Comparison of ENCODE assay signal across 15 cellular contexts in genomic region chr5:509632-510185, GRCh38. TPM values are rescaled to one million over a fixed set of nuclear protein-coding genes. Genes with fewer than 3 reads are reported as not detected.
A peak's percentile ranks its signal among the peaks of the same experiment; 100 is the strongest.
DNase-seq lines count a peak whose midpoint lies in the region; ATAC-seq and TF ChIP-seq lines count a peak whose summit lies in the region.
"Had no signal": no experiment of that assay in that cellular context is flagged by ENCODE, and none has a peak within 500 bp of the region (broad histone marks: within the 10 kb centered on the region; RNA-seq: fewer than 3 reads in every experiment).

No MANE protein-coding gene starts in this region.

- ATAC-seq in RWPE2 (ENCODE audit: low read depth) (0 out of 3 replicates have a peak, but pooled peaks have one; percentile 9), HG03439 (IDR thresholded peaks at IDR 0.05; ENCODE audit: unreplicated experiment) (no peak), HG02623 (IDR thresholded peaks at IDR 0.05; ENCODE audit: unreplicated experiment) (no peak)
- ATAC-seq: GM23338 had no signal

- H3K4me1 ChIP-seq in BLaER1 treated with 17β-estradiol and CSF1 and Interleukin-3, amounts not matched to agents 10 nM and 100 nM, result peaks cover 15 to 28% (median 23%) of the 10 kb centered on the region in 10 experiments
- H3K4me1 ChIP-seq in RWPE2 (ENCODE audit: insufficient read depth, poor library complexity, severe bottlenecking), result no peaks in the 10 kb centered on the region

- H3K27ac ChIP-seq in BLaER1 treated with 17β-estradiol and CSF1 and Interleukin-3, amounts not matched to agents 10 nM and 100 nM, result no peak overlapping the region
- H3K27ac ChIP-seq in RWPE2 (ENCODE audit: poor library complexity, severe bottlenecking), result no peak overlapping the region

- no peak for TF ChIP-seq CTCF in RWPE2 (IDR thresholded peaks at IDR 0.05; ENCODE audit: poor library complexity, severe bottlenecking)

- peaks cover 0 to 36% (median 0%) of the 10 kb centered on the region in 11 experiments; a peak in 8 of 22 replicates for H4K20me1 ChIP-seq in BLaER1 treated with 17β-estradiol and CSF1 and Interleukin-3, amounts not matched to agents 10 nM and 100 nM

- peak overlapping the region in 7 of 11 experiments; percentile 12 to 46 (median 26); a peak in 8 of 22 replicates for H3K4me2 ChIP-seq in BLaER1 treated with 17β-estradiol and CSF1 and Interleukin-3, amounts not matched to agents 10 nM and 100 nM
- H3K4me2 ChIP-seq: GM23338 had no signal

- no peak overlapping the region for H3K4me3 ChIP-seq in BLaER1 treated with 17β-estradiol and CSF1 and Interleukin-3, amounts not matched to agents 10 nM and 100 nM
- H3K4me3 ChIP-seq in RWPE2 (ENCODE audit: severe bottlenecking), result no peak overlapping the region
- H3K4me3 ChIP-seq: GM23338 had no signal

- H3K27me3 ChIP-seq in BLaER1 treated with 17β-estradiol and CSF1 and Interleukin-3, amounts not matched to agents 10 nM and 100 nM, result peaks cover 0 to 55% (median 0%) of the 10 kb centered on the region in 11 experiments; a peak in 9 of 22 replicates
- peaks cover 53% of the 10 kb centered on the region for H3K27me3 ChIP-seq in RWPE2 (ENCODE audit: insufficient read depth, poor library complexity, severe bottlenecking)

- H3K9me3 ChIP-seq in BLaER1 treated with 17β-estradiol and CSF1 and Interleukin-3, amounts not matched to agents 10 nM and 100 nM (replicated peaks in 1 of 11), result peaks cover 8 to 27% (median 20%) of the 10 kb centered on the region in 11 experiments; a peak in 17 of 22 replicates
- no peaks in the 10 kb centered on the region for H3K9me3 ChIP-seq in RWPE2 (ENCODE audit: severe bottlenecking)

- no peaks in the 10 kb centered on the region for H3K36me3 ChIP-seq in BLaER1 treated with 17β-estradiol and CSF1 and Interleukin-3, amounts not matched to agents 10 nM and 100 nM
- no peaks in the 10 kb centered on the region for H3K36me3 ChIP-seq in RWPE2 (ENCODE audit: low read depth)

- H3K9ac ChIP-seq in BLaER1 treated with 17β-estradiol and CSF1 and Interleukin-3, amounts not matched to agents 10 nM and 100 nM, result no peak overlapping the region

- peak; percentile 22 for DNase-seq in Ammon's horn (ENCODE audit: low spot score)
- DNase-seq in RWPE2 (ENCODE audit: low spot score), result no peak
- peak; percentile 50 for DNase-seq in mucosa of gallbladder (ENCODE audit: low spot score)
- DNase-seq in NK-92 treated with Interleukin-12 subunit alpha and Interleukin-12 subunit beta, amount 100 ng/mL, for 24 hours (lab: John Stamatoyannopoulos, UW), result no peak
- DNase-seq in stimulated activated CD4-positive, alpha-beta T cell treated with anti-CD3 and anti-CD28 coated beads, Interleukin-4, amount 100 ng/mL, for 1 hour, result no peak
- DNase-seq: Calu3; CD4-positive, CD25-positive, alpha-beta regulatory T cell; DMS 273 treated with DMSO at 0.1 percent for 48 hours; EL; GDM1; H7 had no signal

RNA-seq across cellular contexts. Expression of gene SLC9A3, which starts 14.5 kb away (rescaled TPM):
- 537 TPM for total RNA-seq in mucosa of gallbladder

Comparison
In these comparisons a context has a peak if more than half of its experiments do, and no peak if none do; other contexts are left out.
1. DNase-seq: peak in Ammon's horn (single experiment) and mucosa of gallbladder (single experiment); none in RWPE2 (single experiment), NK-92 treated with Interleukin-12 subunit alpha and Interleukin-12 subunit beta, amount 100 ng/mL, for 24 hours (single experiment) and stimulated activated CD4-positive, alpha-beta T cell treated with anti-CD3 and anti-CD28 coated beads, Interleukin-4, amount 100 ng/mL, for 1 hour (single experiment).